In the genomic region with DNA sequence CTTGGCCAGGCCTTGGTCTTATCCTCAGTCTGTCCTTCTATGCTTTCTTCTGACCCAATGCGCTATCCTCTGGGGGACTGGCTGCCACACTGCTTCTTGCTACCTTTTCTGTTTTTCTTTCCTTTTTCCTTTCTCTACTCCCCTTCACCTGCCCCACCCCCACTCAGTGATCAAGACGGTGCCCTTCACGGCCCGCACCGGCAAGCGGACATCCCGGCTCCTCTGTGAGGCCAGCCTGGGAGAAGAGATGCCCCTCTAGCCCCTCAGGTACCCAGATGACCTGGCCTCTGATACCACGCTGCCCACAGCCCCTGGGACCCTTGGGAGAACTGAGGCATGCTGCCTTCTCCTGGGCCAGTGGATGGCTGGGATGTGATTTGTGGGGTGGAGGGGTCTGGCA, we compare ENCODE assay signal across 10 cellular contexts.
DNase-seq lines count a peak whose midpoint lies in the region; ATAC-seq and TF ChIP-seq lines count a peak whose summit lies in the region.
"Had no signal": no experiment of that assay in that cellular context is flagged by ENCODE, and none has a peak within 500 bp of the region (broad histone marks: within the 10 kb centered on the region; RNA-seq: fewer than 3 reads in every experiment).

No MANE protein-coding gene starts in this region.

- peaks cover 4% of the 10 kb centered on the region; the same call in 1 of the 2 replicates for H3F3A ChIP-seq in SU-DHL-6 (ENCODE audit: insufficient read depth)

- CTCF ChIA-PET in activated naive CD4-positive, alpha-beta T cell treated with anti-CD3 and anti-CD28 coated beads, Interleukin-2, amount 10 ng/mL, durations not matched to agents 7 days and 5 days (lab: Charles Lee): interaction anchor here (1.4 to 5.0 kb wide), 3 partner anchors 14 to 27 kb away, joined by 4 to 30 read pairs (median 14); no protein-coding TSS in a partner anchor

- H3K27me3 ChIP-seq in SU-DHL-6 (ENCODE audit: low read length): no peaks in the 10 kb centered on the region
- H3K27me3 ChIP-seq: heart left ventricle had no signal

- peaks cover 65% of the 10 kb centered on the region for H3K4me1 Mint-ChIP-seq in activated naive CD4-positive, alpha-beta T cell treated with anti-CD3 and anti-CD28 coated beads, Interleukin-2, amount 10 ng/mL, durations not matched to agents 7 days and 5 days
- peaks cover 25 to 68% of the 10 kb centered on the region in 2 donors for H3K4me1 Mint-ChIP-seq in stimulated activated naive B cell treated with anti-CD40 and anti-IgM and Interleukin-4, amounts not matched to agents 10 μg/mL and 1 μg/mL and 100 μg/mL, for 72 hours

- H4K20me1 ChIP-seq in SU-DHL-6 (ENCODE audit: low read depth, low read length): no peaks in the 10 kb centered on the region

- H3K36me3 Mint-ChIP-seq in activated naive CD4-positive, alpha-beta T cell treated with anti-CD3 and anti-CD28 coated beads, Interleukin-2, amount 10 ng/mL, durations not matched to agents 7 days and 5 days: peaks cover 60% of the 10 kb centered on the region
- peaks cover 48 to 57% of the 10 kb centered on the region in 2 donors for H3K36me3 Mint-ChIP-seq in stimulated activated naive B cell treated with anti-CD40 and anti-IgM and Interleukin-4, amounts not matched to agents 10 μg/mL and 1 μg/mL and 100 μg/mL, for 72 hours

- no peak for ATAC-seq in stimulated activated naive B cell treated with anti-CD40 and anti-IgM and Interleukin-4, amounts not matched to agents 10 μg/mL and 1 μg/mL and 100 μg/mL, for 72 hours (replicated peaks)
- ATAC-seq: body of pancreas had no signal

- peaks cover 5% of the 10 kb centered on the region for H3K27me3 Mint-ChIP-seq in activated naive CD4-positive, alpha-beta T cell treated with anti-CD3 and anti-CD28 coated beads, Interleukin-2, amount 10 ng/mL, durations not matched to agents 7 days and 5 days
- H3K27me3 Mint-ChIP-seq in stimulated activated naive B cell treated with anti-CD40 and anti-IgM and Interleukin-4, amounts not matched to agents 10 μg/mL and 1 μg/mL and 100 μg/mL, for 72 hours: no peaks in the 10 kb centered on the region

- H3K4me3 ChIP-seq in SU-DHL-6 (ENCODE audit: insufficient read depth, low read length, poor library complexity, severe bottlenecking) (no peak overlapping the region), foreskin fibroblast (ENCODE audit: low read depth in 1 of 2, low read length in 2 of 2) (peak overlapping the region; percentile 59 to 60)

- peak overlapping the region; percentile 93 for H3K27ac Mint-ChIP-seq in activated naive CD4-positive, alpha-beta T cell treated with anti-CD3 and anti-CD28 coated beads, Interleukin-2, amount 10 ng/mL, durations not matched to agents 7 days and 5 days
- peak overlapping the region; percentile 65 for H3K27ac Mint-ChIP-seq in stimulated activated naive B cell treated with anti-CD40 and anti-IgM and Interleukin-4, amounts not matched to agents 10 μg/mL and 1 μg/mL and 100 μg/mL, for 72 hours

- no peaks in the 10 kb centered on the region for H3K9me2 ChIP-seq in SU-DHL-6 (replicated peaks; ENCODE audit: insufficient read depth, low read length)

- no peaks in the 10 kb centered on the region for H3K9me3 Mint-ChIP-seq in activated naive CD4-positive, alpha-beta T cell treated with anti-CD3 and anti-CD28 coated beads, Interleukin-2, amount 10 ng/mL, durations not matched to agents 7 days and 5 days
- no peaks in the 10 kb centered on the region for H3K9me3 Mint-ChIP-seq in stimulated activated naive B cell treated with anti-CD40 and anti-IgM and Interleukin-4, amounts not matched to agents 10 μg/mL and 1 μg/mL and 100 μg/mL, for 72 hours

- no peaks in the 10 kb centered on the region for H3K9me3 ChIP-seq in SU-DHL-6 (ENCODE audit: insufficient read depth, low read length)
- H3K9me3 ChIP-seq: body of pancreas, heart left ventricle had no signal

- peak overlapping the region; percentile 84 for H3K4me2 ChIP-seq in SU-DHL-6 (ENCODE audit: low read depth, low read length, poor library complexity, severe bottlenecking)

- H3K36me3 ChIP-seq in SU-DHL-6 (ENCODE audit: low read length): no peaks in the 10 kb centered on the region

- peak overlapping the region; percentile 83; the same call in 1 of the 2 replicates for H3K9ac ChIP-seq in SU-DHL-6 (ENCODE audit: low read length)

- H3K79me2 ChIP-seq in SU-DHL-6 (ENCODE audit: insufficient read depth, low read length): peaks cover 7% of the 10 kb centered on the region; the same call in 1 of the 2 replicates

- no peak for TF ChIP-seq CTCF in SU-DHL-6 (IDR thresholded peaks at IDR 0.05; ENCODE audit: insufficient read depth, low read length, poor library complexity, severe bottlenecking)
- no peak for TF ChIP-seq CTCF in foreskin fibroblast (IDR thresholded peaks at IDR 0.05; ENCODE audit: low read depth, low read length)

- no peak for DNase-seq in activated naive CD4-positive, alpha-beta T cell treated with anti-CD3 and anti-CD28 coated beads, Interleukin-2, amount 10 ng/mL, durations not matched to agents 7 days and 5 days
- no peak for DNase-seq in activated naive CD4-positive, alpha-beta T cell treated with anti-CD3 and anti-CD28 coated beads, Interleukin-2, amount 50 U/mL, for 16 hours
- DNase-seq in foreskin fibroblast (no peak), germinal center (ENCODE audit: low spot score) (no peak), NCI-H2107 (lab: John Stamatoyannopoulos, UW) (no peak), NK-92 (lab: John Stamatoyannopoulos, UW; ENCODE audit: unreplicated experiment) (no peak)
- DNase-seq in stimulated activated naive B cell treated with anti-CD40 and anti-IgM and Interleukin-4, amounts not matched to agents 10 μg/mL and 1 μg/mL and 100 μg/mL, for 72 hours: no peak

- H3K27ac ChIP-seq in SU-DHL-6 (ENCODE audit: low read depth, low read length): no peak overlapping the region; the same call in 1 of the 2 replicates

- H3K4me3 Mint-ChIP-seq in activated naive CD4-positive, alpha-beta T cell treated with anti-CD3 and anti-CD28 coated beads, Interleukin-2, amount 10 ng/mL, durations not matched to agents 7 days and 5 days: peak overlapping the region; percentile 27
- peak overlapping the region; percentile 92 to 95 for H3K4me3 Mint-ChIP-seq in stimulated activated naive B cell treated with anti-CD40 and anti-IgM and Interleukin-4, amounts not matched to agents 10 μg/mL and 1 μg/mL and 100 μg/mL, for 72 hours

- H2AFZ ChIP-seq in SU-DHL-6 (ENCODE audit: low read depth, low read length, severe bottlenecking): no peak overlapping the region
